In the genomic region with DNA sequence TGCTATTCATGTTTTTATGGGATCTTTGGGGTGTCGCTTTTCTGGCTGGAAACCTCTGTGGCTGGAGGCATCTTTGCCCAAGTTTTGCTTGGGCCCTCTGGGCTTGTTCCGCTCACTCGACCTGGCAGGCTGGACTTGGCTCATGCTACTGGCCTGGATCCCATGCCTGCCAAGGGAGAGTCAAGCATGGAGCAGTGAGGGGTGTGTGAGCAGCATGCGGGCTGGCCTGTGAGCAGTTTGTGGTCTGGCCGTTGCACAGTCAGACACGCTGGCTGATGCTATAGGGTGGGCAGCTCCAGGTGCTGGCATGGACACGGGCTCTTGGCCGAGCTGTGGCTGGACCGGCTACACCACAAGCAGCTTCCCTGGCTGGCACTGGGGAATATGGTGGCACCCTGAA, we compare ENCODE assay signal across 25 cellular contexts.
"Had no signal": no experiment of that assay in that cellular context is flagged by ENCODE, and none has a peak within 500 bp of the region (broad histone marks: within the 10 kb centered on the region; RNA-seq: fewer than 3 reads in every experiment).

No MANE protein-coding gene starts in this region.

- DNase-seq: activated CD4-positive, alpha-beta T cell treated with anti-CD3 and anti-CD28 coated beads for 4 hours; activated CD8-positive, alpha-beta memory T cell treated with anti-CD3 and anti-CD28 coated beads, Interleukin-2, amount 50 U/mL, for 48 hours; activated CD8-positive, alpha-beta T cell treated with anti-CD3 and anti-CD28 coated beads, Interleukin-2, amount 10 ng/mL, durations not matched to agents 7 days and 5 days; activated effector memory CD4-positive, alpha-beta T cell treated with Interleukin-2 at 50 U/mL for 16 hours; activated naive CD4-positive, alpha-beta T cell treated with Interleukin-2 at 50 U/mL for 16 hours; activated T-cell treated with anti-CD3 and anti-CD28 coated beads, Interleukin-2, amount 50 U/mL, for 24 hours; brain microvascular endothelial cell; Karpas-422; NCI-H1105 treated with DMSO at 0.1 percent for 48 hours; NCI-H1436 treated with DMSO at 0.1 percent for 48 hours; NCI-H187; NCI-H2081; NCI-H510A treated with DMSO at 0.1 percent for 48 hours; NCI-H69; NK-92 treated with Interleukin-12 subunit alpha and Interleukin-12 subunit beta, amount 100 ng/mL, for 24 hours; OCI-M1; SHP77 treated with DMSO at 0.1 percent for 48 hours had no signal

- H3K4me3 ChIP-seq: cardiac muscle cell, K562 had no signal

- H3K36me3 ChIP-seq: brain microvascular endothelial cell, cardiac muscle cell had no signal

- H3K27me3 ChIP-seq: brain microvascular endothelial cell, cardiac muscle cell had no signal

- H3K4me3 Mint-ChIP-seq: activated CD8-positive, alpha-beta T cell treated with anti-CD3 and anti-CD28 coated beads, Interleukin-2, amount 10 ng/mL, durations not matched to agents 7 days and 5 days; activated naive CD8-positive, alpha-beta T cell; activated T-cell treated with anti-CD3 and anti-CD28 coated beads, Interleukin-2, amount 50 U/mL, for 24 hours; activated T-helper 1 cell treated with anti-CD3 and anti-CD28 coated beads, Interleukin-12 subunit alpha, Interleukin-12 subunit beta, Interleukin-2, Interleukin-4 antibody, amounts not matched to agents 30 ng/mL and 10 ng/mL and 1 ng/mL, durations not matched to agents 14 hours and 24 hours and 36 hours; T-helper 1 cell treated with Interleukin-12 subunit alpha and Interleukin-12 subunit beta and Interleukin-4 antibody, amounts not matched to agents 30 μg/mL and 1 μg/mL, for 36 hours had no signal

- H3K27ac Mint-ChIP-seq: activated CD8-positive, alpha-beta T cell treated with anti-CD3 and anti-CD28 coated beads, Interleukin-2, amount 10 ng/mL, durations not matched to agents 7 days and 5 days; activated naive CD8-positive, alpha-beta T cell; activated T-cell treated with anti-CD3 and anti-CD28 coated beads, Interleukin-2, amount 50 U/mL, for 24 hours; activated T-helper 1 cell treated with anti-CD3 and anti-CD28 coated beads, Interleukin-12 subunit alpha, Interleukin-12 subunit beta, Interleukin-2, Interleukin-4 antibody, amounts not matched to agents 30 ng/mL and 10 ng/mL and 1 ng/mL, durations not matched to agents 14 hours and 24 hours and 36 hours; T-helper 1 cell treated with Interleukin-12 subunit alpha and Interleukin-12 subunit beta and Interleukin-4 antibody, amounts not matched to agents 30 μg/mL and 1 μg/mL, for 36 hours had no signal

- H3K27ac ChIP-seq: brain microvascular endothelial cell, cardiac muscle cell, RWPE1 had no signal

- ATAC-seq: activated CD4-positive, CD25-positive, alpha-beta regulatory T cell treated with anti-CD3 and anti-CD28 coated beads, Interleukin-2, amount 50 U/mL, for 24 hours; activated CD8-positive, alpha-beta T cell treated with anti-CD3 and anti-CD28 coated beads, Interleukin-2, amount 10 ng/mL, durations not matched to agents 7 days and 5 days; K562; Panc1 had no signal

- H3K27me3 Mint-ChIP-seq: activated naive CD8-positive, alpha-beta T cell had no signal
